Comparison of ENCODE assay signal across 8 cellular contexts in the genomic region with DNA sequence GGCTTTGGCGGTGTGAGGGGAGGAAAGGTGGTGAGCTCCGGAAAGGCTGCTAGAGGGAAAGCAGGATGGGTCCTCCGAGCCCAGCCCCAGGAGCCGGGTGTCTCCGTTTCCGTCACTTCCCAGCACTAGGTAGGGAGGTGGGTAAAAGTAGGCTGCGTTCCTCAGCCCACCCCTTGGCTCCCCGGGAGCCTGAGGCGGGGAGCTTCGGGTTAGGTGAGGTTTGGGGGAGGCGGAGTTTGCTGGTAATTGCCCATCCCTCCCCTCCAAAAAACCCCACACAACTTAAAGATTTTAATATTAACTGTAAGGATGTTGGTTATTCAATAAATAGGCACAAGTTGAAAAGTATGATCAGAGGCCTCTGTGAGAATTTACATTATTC. TPM values are rescaled to one million over a fixed set of nuclear protein-coding genes. Genes with fewer than 3 reads are reported as not detected.
DNase-seq lines count a peak whose midpoint lies in the region; ATAC-seq, FAIRE-seq and TF ChIP-seq lines count a peak whose summit lies in the region.

No MANE protein-coding gene starts in this region.

- no peaks in the 10 kb centered on the region for H3K4me1 Mint-ChIP-seq in astrocyte (ENCODE audit: low read depth, unreplicated experiment)

- H3K36me3 Mint-ChIP-seq in astrocyte (ENCODE audit: low read depth, unreplicated experiment), result peaks cover 3% of the 10 kb centered on the region

- H3K9ac ChIP-seq in astrocyte (ENCODE audit: low read length), result peak overlapping the region; percentile 100

- no peaks in the 10 kb centered on the region for H3K27me3 ChIP-seq in astrocyte (ENCODE audit: insufficient read depth, low read length)

- H3K27ac Mint-ChIP-seq in astrocyte (ENCODE audit: unreplicated experiment), result peak overlapping the region; percentile 100

- H3K9me3 ChIP-seq in astrocyte (ENCODE audit: insufficient read depth, low read depth, low read length) (no peaks in the 10 kb centered on the region), mesodermal cell (ENCODE audit: control insufficient read depth, low read length) (no peaks in the 10 kb centered on the region)

- peak overlapping the region; percentile 90 for H3K4me2 ChIP-seq in astrocyte (ENCODE audit: low read length)

- H3K4me1 ChIP-seq in astrocyte (ENCODE audit: insufficient read depth, low read length) (peaks cover 7% of the 10 kb centered on the region), mesodermal cell (ENCODE audit: control insufficient read depth, insufficient read depth, low read length, poor library complexity, severe bottlenecking) (no peaks in the 10 kb centered on the region)

- WGBS in mesodermal cell (ENCODE audit: insufficient coverage in 2 of 2), 2 experiments, result 0% methylated on average over 1 of the region's 11 CpGs; no CpG with 5 or more reads in 1 of the 2 experiments

- H3K27me3 Mint-ChIP-seq in astrocyte (ENCODE audit: low read depth, unreplicated experiment), result no peaks in the 10 kb centered on the region

- H3K9me3 Mint-ChIP-seq in astrocyte (ENCODE audit: unreplicated experiment), result no peaks in the 10 kb centered on the region

- TF ChIP-seq CTCF in 22Rv1 (IDR thresholded peaks at IDR 0.05) (no peak), astrocyte (IDR thresholded peaks at IDR 0.05; ENCODE audit: insufficient read depth, low read depth, low read length) (no peak)

- H3K4me3 Mint-ChIP-seq in astrocyte (ENCODE audit: unreplicated experiment), result peak overlapping the region; percentile 100

- ATAC-seq in GM19023 (IDR thresholded peaks at IDR 0.05; ENCODE audit: unreplicated experiment) (peak; percentile 28), HG03159 (IDR thresholded peaks at IDR 0.05; ENCODE audit: unreplicated experiment) (peak; percentile 27)

- peak overlapping the region; percentile 95 for H2AFZ ChIP-seq in astrocyte (ENCODE audit: low read depth, low read length)

- no peak for FAIRE-seq in astrocyte (lab: Jason Lieb, UNC)
- FAIRE-seq in RCC 7860 (lab: Jason Lieb, UNC), result no peak

- H3K36me3 ChIP-seq in astrocyte (ENCODE audit: insufficient read depth, low read length) (no peaks in the 10 kb centered on the region), mesodermal cell (ENCODE audit: control insufficient read depth, insufficient read depth, low read length) (peaks cover 12% of the 10 kb centered on the region)

- H3K4me3 ChIP-seq in astrocyte (ENCODE audit: insufficient read depth, low read depth, low read length), result peak overlapping the region; percentile 88
- H3K4me3 ChIP-seq in mesodermal cell (ENCODE audit: extremely low read depth, insufficient read depth, low read length, poor library complexity, severe bottlenecking), result peak overlapping the region; percentile 98

- H3K27ac ChIP-seq in 22Rv1, result peak overlapping the region; percentile 47
- H3K27ac ChIP-seq in astrocyte (ENCODE audit: low read depth, low read length), result peak overlapping the region; percentile 85
- peak overlapping the region; percentile 54 for H3K27ac ChIP-seq in mesodermal cell (ENCODE audit: low read depth, low read length, severe bottlenecking)

- peaks cover 44% of the 10 kb centered on the region for H3K79me2 ChIP-seq in astrocyte (ENCODE audit: insufficient read depth, low read length)

- DNase-seq in astrocyte (ENCODE audit: low read depth) (no peak), SKM-1 (lab: John Stamatoyannopoulos, UW; ENCODE audit: unreplicated experiment) (no peak), RCC 7860 (ENCODE audit: low spot score) (no peak), iPS-NIHi7 (ENCODE audit: extremely low spot score) (no peak)

- peaks cover 31% of the 10 kb centered on the region for H4K20me1 ChIP-seq in astrocyte (ENCODE audit: insufficient read depth, low read length)

RNA-seq across cellular contexts. Expression of a gene that starts 0.6 kb away (rescaled TPM):
- total RNA-seq in astrocyte, result 54.7 and 55.8 TPM in 2 replicates
- 53.7 TPM for polyA plus RNA-seq in mesodermal cell (2013, experiment 1 of 2)
- 46.9 TPM for polyA plus RNA-seq in mesodermal cell (2013, experiment 2 of 2)

RNA-seq across cellular contexts. Expression of a gene that starts 13.0 kb away (rescaled TPM):
- total RNA-seq in astrocyte, result 273 and 289 TPM in 2 replicates
- 318 TPM for polyA plus RNA-seq in mesodermal cell (2013, experiment 1 of 2)
- polyA plus RNA-seq in mesodermal cell (2013, experiment 2 of 2), result 294 TPM
